In genomic region chr14:75294649-75295033, GRCh38 we compare ENCODE assay signal across 8 cellular contexts. TPM values are rescaled to one million over a fixed set of nuclear protein-coding genes. Genes with fewer than 3 reads are reported as not detected.
DNase-seq lines count a peak whose midpoint lies in the region; ATAC-seq, FAIRE-seq and TF ChIP-seq lines count a peak whose summit lies in the region.

No MANE protein-coding gene starts in this region.

- POLR2A ChIA-PET in naive thymus-derived CD8-positive, alpha-beta T cell (lab: Charles Lee) = interaction anchor here (0.5 to 3.4 kb wide), 11 partner anchors 16 to 366 kb away, joined by 3 to 15 read pairs (median 4); partner anchors contain the start of genes ERG28, FOS, NEK9 and TMED10

- H3F3A ChIP-seq in Loucy (ENCODE audit: low read depth) = no peaks in the 10 kb centered on the region

- peak overlapping the region in 9 of 10 donors; percentile 77 to 98 (median 96) for H3K27ac Mint-ChIP-seq in naive thymus-derived CD8-positive, alpha-beta T cell

- no peaks in the 10 kb centered on the region for H3K9me2 ChIP-seq in Loucy (replicated peaks; ENCODE audit: low read depth, low read length)

- TF ChIP-seq POLR2A in H54 (IDR thresholded peaks at IDR 0.05; ENCODE audit: low read depth, low read length) = no peak

- H2AFZ ChIP-seq in Loucy (ENCODE audit: low read length) = peak overlapping the region; percentile 91

- ATAC-seq in naive thymus-derived CD8-positive, alpha-beta T cell = peak in 1 of 2 donors; percentile 2

- no peaks in the 10 kb centered on the region for H3K9me3 ChIP-seq in Loucy (ENCODE audit: insufficient read depth, low read depth, low read length)

- H4K20me1 ChIP-seq in Loucy (ENCODE audit: insufficient read depth, low read length, poor library complexity, severe bottlenecking) = no peaks in the 10 kb centered on the region

- peak overlapping the region; percentile 85 for H3K4me3 ChIP-seq in Loucy (ENCODE audit: low read length, poor library complexity, severe bottlenecking)
- H3K4me3 ChIP-seq in dorsolateral prefrontal cortex = peak overlapping the region; percentile 57 to 94 (median 77)

- peaks cover 18% of the 10 kb centered on the region for H3K4me1 ChIP-seq in Loucy (ENCODE audit: insufficient read depth, low read length, poor library complexity, severe bottlenecking)

- TF ChIP-seq CTCF in Loucy (conservative IDR thresholded peaks at IDR 0.05; ENCODE audit: low read length) (peak; percentile 53), dorsolateral prefrontal cortex (IDR thresholded peaks at IDR 0.05 in 54 of 56, conservative IDR thresholded peaks at IDR 0.05 in 2 of 56; ENCODE audit: low read depth in 1 of 56, partially characterized antibody in 56 of 56) (no peak)

- peak; percentile 43 for DNase-seq in ELR (ENCODE audit: low read depth)
- DNase-seq in dorsolateral prefrontal cortex = no peak
- DNase-seq in naive thymus-derived CD8-positive, alpha-beta T cell = no peak
- DNase-seq in GM19239 (ENCODE audit: insufficient read length, low spot score) = no peak
- no peak for DNase-seq in SHP77 (lab: John Stamatoyannopoulos, UW)
- no peak for DNase-seq in activated CD4-positive, alpha-beta T cell treated with anti-CD3 and anti-CD28 coated beads for 4 hours
- no peak for DNase-seq in H54 (ENCODE audit: insufficient read length, low spot score)

- peak overlapping the region; percentile 48 for H3K9ac ChIP-seq in Loucy (ENCODE audit: low read depth, low read length, poor library complexity, severe bottlenecking)

- H3K9me3 Mint-ChIP-seq in naive thymus-derived CD8-positive, alpha-beta T cell = no peaks in the 10 kb centered on the region

- no peak for FAIRE-seq in GM19239 (lab: Jason Lieb, UNC)
- FAIRE-seq in H54 (lab: Jason Lieb, UNC) = no peak

- H3K4me3 Mint-ChIP-seq in naive thymus-derived CD8-positive, alpha-beta T cell = peak overlapping the region; percentile 77 to 96 (median 90)

- H3K79me2 ChIP-seq in Loucy (ENCODE audit: insufficient read depth, low read length) = no peaks in the 10 kb centered on the region

- intact Hi-C loops in dorsolateral prefrontal cortex (cut with DNase I) = loop anchor here (1.0 to 5.0 kb wide), 6 partner anchors 16 to 118 kb away; partner anchors contain the start of genes FOS (in 2 of the 2) and TMED10 (in 2 of the 2)

- H3K27ac ChIP-seq in dorsolateral prefrontal cortex = peak overlapping the region; percentile 57 to 99 (median 93)

- H3K4me1 Mint-ChIP-seq in naive thymus-derived CD8-positive, alpha-beta T cell = peaks cover 9 to 23% (median 17%) of the 10 kb centered on the region in 4 donors

- peak overlapping the region; percentile 87 for H3K4me2 ChIP-seq in Loucy (ENCODE audit: low read depth, low read length, poor library complexity, severe bottlenecking)

- H3K27me3 ChIP-seq in Loucy (ENCODE audit: insufficient read depth, low read length, poor library complexity, severe bottlenecking) (no peaks in the 10 kb centered on the region), dorsolateral prefrontal cortex (no peaks in the 10 kb centered on the region)

- H3K27me3 Mint-ChIP-seq in naive thymus-derived CD8-positive, alpha-beta T cell = peaks cover 0 to 1% (median 0%) of the 10 kb centered on the region in 5 donors

- H3K36me3 ChIP-seq in Loucy (ENCODE audit: insufficient read depth, low read length) = no peaks in the 10 kb centered on the region

- no peaks in the 10 kb centered on the region for H3K36me3 Mint-ChIP-seq in naive thymus-derived CD8-positive, alpha-beta T cell

RNA-seq across cellular contexts. Expression of gene FOS, which starts 16.0 kb away (rescaled TPM):
- 100 to 1,000 TPM in 38 of 120 experiments, 10 to 100 TPM in 81, 1 to 10 TPM in 1; 7.4 to 738 (median 68.8) TPM for total RNA-seq in dorsolateral prefrontal cortex
- 1 to 10 TPM; 9.4 to 9.6 TPM for total RNA-seq in naive thymus-derived CD8-positive, alpha-beta T cell
- 100 to 1,000 TPM in 2 of 3 donors, 10 to 100 TPM in 1; 80.3 to 510 (median 252) TPM for polyA plus RNA-seq in naive thymus-derived CD8-positive, alpha-beta T cell
